11 cellular contexts compared by ENCODE assay signal in the genomic region with DNA sequence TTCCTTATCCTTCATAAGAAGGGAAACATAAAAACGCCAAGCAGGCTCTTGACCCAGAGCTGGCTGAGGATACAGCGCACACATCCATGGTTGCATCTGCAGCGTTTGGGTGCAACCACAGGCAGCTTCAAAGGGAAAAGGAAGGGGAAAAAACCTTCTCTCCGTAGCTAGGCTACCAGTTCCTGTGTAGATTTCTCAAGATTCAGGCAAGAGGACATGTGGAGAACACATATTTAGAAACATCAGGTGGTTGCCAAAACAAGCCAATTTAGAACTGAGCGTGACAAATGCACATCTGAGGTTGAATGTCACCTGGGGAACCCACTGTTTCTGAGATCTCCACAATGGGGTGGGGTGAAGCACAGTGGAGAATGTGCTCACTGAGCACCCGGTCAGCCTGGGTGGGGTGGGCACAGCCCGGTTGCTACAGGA.
DNase-seq lines count a peak whose midpoint lies in the region; ATAC-seq, FAIRE-seq and TF ChIP-seq lines count a peak whose summit lies in the region.
"Had no signal": no experiment of that assay in that cellular context is flagged by ENCODE, and none has a peak within 500 bp of the region (broad histone marks: within the 10 kb centered on the region; RNA-seq: fewer than 3 reads in every experiment).

No MANE protein-coding gene starts in this region.

- no peak overlapping the region for H3K27ac ChIP-seq in GM12878 (ENCODE audit: control insufficient read depth, insufficient read depth)
- H3K27ac ChIP-seq in testis, result no peak overlapping the region
- H3K27ac ChIP-seq: 22Rv1, dorsolateral prefrontal cortex had no signal

- TF ChIP-seq RAD21 in GM12878 (IDR thresholded peaks at IDR 0.05; ENCODE audit: insufficient read depth, low read depth, low read length), result no peak

- no peak overlapping the region for H3K4me2 ChIP-seq in GM12878 (ENCODE audit: control insufficient read depth, insufficient read depth)

- TF ChIP-seq EP300 in GM12878 (IDR thresholded peaks at IDR 0.05; ENCODE audit: borderline replicate concordance in 1 of 2, control insufficient read depth in 1 of 2, low read depth in 2 of 2, low read length in 2 of 2), result peak; percentile 53 to 65; a peak in 1 of 4 replicates

- H3K4me3 ChIP-seq in GM12878, result no peak overlapping the region
- no peak overlapping the region for H3K4me3 ChIP-seq in testis
- H3K4me3 ChIP-seq: dorsolateral prefrontal cortex had no signal

- H3K27me3 ChIP-seq in GM12878 (replicated peaks in 1 of 2; ENCODE audit: control insufficient read depth in 2 of 2, insufficient read depth in 2 of 2, low read length in 1 of 2) (no peaks in the 10 kb centered on the region), testis (no peaks in the 10 kb centered on the region)
- H3K27me3 ChIP-seq: dorsolateral prefrontal cortex had no signal

- intact Hi-C loops in GM12878 (cut with micrococcal nuclease; ENCODE audit: unreplicated experiment) (no loop called here), testis (cut with DNase I; ENCODE audit: low total_unique reads) (no loop called here)

- no peaks in the 10 kb centered on the region for H4K20me1 ChIP-seq in GM12878 (ENCODE audit: control insufficient read depth, insufficient read depth)

- H3K9ac ChIP-seq in GM12878 (ENCODE audit: control insufficient read depth, insufficient read depth, low read length), result no peak overlapping the region

- in situ Hi-C loops in GM12878 (cut with MboI), result no loop called here

- H3K9me3 ChIP-seq in GM12878 (replicated peaks; ENCODE audit: control insufficient read depth, insufficient read depth, low read length) (no peaks in the 10 kb centered on the region), testis (no peaks in the 10 kb centered on the region)

- RAD21 ChIA-PET in GM12878 (lab: Charles Lee; ENCODE audit: unreplicated experiment), result interaction anchor here (0.6 kb wide), 1 partner anchor 436 kb away, joined by 3 read pairs; no protein-coding TSS in a partner anchor

- ATAC-seq in GM12878, result no peak; the same call in 2 of the 3 replicates

- no TSS peak for BruUV-seq in GM12878 (replicated peaks; lab: Mats Ljungman, UMichigan)

- DNase-seq in DMS53 (lab: John Stamatoyannopoulos, UW) (peak; percentile 62), DMS53 treated with DMSO at 0.1 percent for 48 hours (lab: John Stamatoyannopoulos, UW; ENCODE audit: unreplicated experiment) (no peak), NAMALWA (ENCODE audit: low spot score) (peak; percentile 61), GM12878 (ENCODE audit: low read depth, low spot score) (peak; percentile 16), HCEC 1CT (no peak), iPS-NIHi7 (ENCODE audit: extremely low spot score) (no peak), testis (no peak)
- DNase-seq in stimulated activated CD8-positive, alpha-beta memory T cell treated with anti-CD3 and anti-CD28 coated beads, Interleukin-4, amount 100 ng/mL, for 48 hours, result peak; percentile 24
- DNase-seq: dorsolateral prefrontal cortex, NCI-H1436 had no signal

- no peak overlapping the region for H2AFZ ChIP-seq in GM12878 (ENCODE audit: control insufficient read depth, low read depth, low read length)

- H3K36me3 ChIP-seq in GM12878 (ENCODE audit: control insufficient read depth in 2 of 2, insufficient read depth in 2 of 2, low read length in 1 of 2) (no peaks in the 10 kb centered on the region), testis (ENCODE audit: low read depth, missing control alignments) (no peaks in the 10 kb centered on the region)

- CTCF ChIA-PET in GM12878 (lab: Yijun Ruan, JAX), result interaction anchor here (1.5 kb wide), 1 partner anchor 28 kb away, joined by 3 read pairs; no protein-coding TSS in a partner anchor

- WGBS in GM12878 (ENCODE audit: insufficient coverage, insufficient replicate concordance, low lambda C conversion rate, missing lambda C conversion rate), result 0% methylated on average over 7 of the region's 7 CpGs
- WGBS in testis, 2 donors, result 69 to 82% methylated on average over 7 of the region's 7 CpGs

- H3K4me1 ChIP-seq in GM12878 (ENCODE audit: control insufficient read depth, insufficient read depth, low read length) (no peaks in the 10 kb centered on the region; the same call in 1 of the 2 replicates), testis (peaks cover 2% of the 10 kb centered on the region)

- SMC1A ChIA-PET in GM12878 (lab: Charles Lee; ENCODE audit: uncharacterized antibody, unreplicated experiment), result no interaction called here

- no peak for TF ChIP-seq POLR2A in GM12878 (IDR thresholded peaks at IDR 0.05; ENCODE audit: low read depth, low read length)
- no peak for TF ChIP-seq POLR2A in testis (IDR thresholded peaks at IDR 0.05)

- TF ChIP-seq CTCF in GM12878 (IDR thresholded peaks at IDR 0.05 in 2 of 3, conservative IDR thresholded peaks at IDR 0.05 in 1 of 3; ENCODE audit: control insufficient read depth in 2 of 3, extremely low read depth in 1 of 3, insufficient read depth in 1 of 3, low read depth in 3 of 3, low read length in 3 of 3), result no peak
- no peak for TF ChIP-seq CTCF in testis (IDR thresholded peaks at IDR 0.05)

- H3K79me2 ChIP-seq in GM12878 (ENCODE audit: control insufficient read depth, insufficient read depth, low read length), result no peaks in the 10 kb centered on the region

- POLR2A ChIA-PET in GM12878 (lab: Charles Lee), result no interaction called here

- no peak for FAIRE-seq in GM12878 (lab: Jason Lieb, UNC)

TF ChIP-seq in GM12878, 131 proteins besides CTCF, POLR2A, EP300 and RAD21 (continues in another document):
- TF ChIP-seq SREBF1 (IDR thresholded peaks at IDR 0.05; ENCODE audit: low read length), result no peak
- no peak for TF ChIP-seq YBX1 (IDR thresholded peaks at IDR 0.05)
- no peak for TF ChIP-seq JUND (IDR thresholded peaks at IDR 0.05; ENCODE audit: low read depth, low read length)
- no peak for TF ChIP-seq CHD4 (IDR thresholded peaks at IDR 0.05)
- TF ChIP-seq, protein P1, sequence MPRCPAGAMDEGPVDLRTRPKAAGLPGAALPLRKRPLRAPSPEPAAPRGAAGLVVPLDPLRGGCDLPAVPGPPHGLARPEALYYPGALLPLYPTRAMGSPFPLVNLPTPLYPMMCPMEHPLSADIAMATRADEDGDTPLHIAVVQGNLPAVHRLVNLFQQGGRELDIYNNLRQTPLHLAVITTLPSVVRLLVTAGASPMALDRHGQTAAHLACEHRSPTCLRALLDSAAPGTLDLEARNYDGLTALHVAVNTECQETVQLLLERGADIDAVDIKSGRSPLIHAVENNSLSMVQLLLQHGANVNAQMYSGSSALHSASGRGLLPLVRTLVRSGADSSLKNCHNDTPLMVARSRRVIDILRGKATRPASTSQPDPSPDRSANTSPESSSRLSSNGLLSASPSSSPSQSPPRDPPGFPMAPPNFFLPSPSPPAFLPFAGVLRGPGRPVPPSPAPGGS (IDR thresholded peaks at IDR 0.05; ENCODE audit: borderline replicate concordance, insufficient read depth, low read depth, low read length, poor library complexity, severe bottlenecking), result no peak
- TF ChIP-seq ZBTB11 (CRISPR knock-in tag; IDR thresholded peaks at IDR 0.05), result no peak
- TF ChIP-seq ELK1 (IDR thresholded peaks at IDR 0.05; ENCODE audit: low read depth, low read length), result no peak
- peak; percentile 11; the same call in 1 of the 2 replicates for TF ChIP-seq PKNOX1 (IDR thresholded peaks at IDR 0.05)
- no peak for TF ChIP-seq STAT3 (IDR thresholded peaks at IDR 0.05; ENCODE audit: low read depth, low read length)
- TF ChIP-seq RB1 (IDR thresholded peaks at IDR 0.05; ENCODE audit: borderline replicate concordance), result no peak

Comparison
In these comparisons a context has a peak if more than half of its experiments do, and no peak if none do; other contexts are left out.
1. DNase-seq: peak in DMS53 (single experiment), NAMALWA (single experiment), GM12878 (single experiment) and stimulated activated CD8-positive, alpha-beta memory T cell treated with anti-CD3 and anti-CD28 coated beads, Interleukin-4, amount 100 ng/mL, for 48 hours (single experiment); none in DMS53 treated with DMSO at 0.1 percent for 48 hours (single experiment), HCEC 1CT (single experiment), iPS-NIHi7 (single experiment) and testis (single experiment).